Comparison of ENCODE assay signal across 8 cellular contexts in genomic region chr16:53207810-53208752, GRCh38.
DNase-seq lines count a peak whose midpoint lies in the region; ATAC-seq and TF ChIP-seq lines count a peak whose summit lies in the region.

No MANE protein-coding gene starts in this region.

- H3K9me2 ChIP-seq in Loucy (replicated peaks; ENCODE audit: low read depth, low read length), result no peaks in the 10 kb centered on the region

- no peaks in the 10 kb centered on the region for H3K27me3 Mint-ChIP-seq in activated naive CD4-positive, alpha-beta T cell treated with anti-CD3 and anti-CD28 coated beads, Interleukin-2, amount 50 U/mL, for 24 hours
- H3K27me3 Mint-ChIP-seq in stimulated activated memory B cell treated with anti-CD40 and anti-IgM and Interleukin-4, amounts not matched to agents 10 μg/mL and 1 μg/mL and 100 μg/mL, for 72 hours, result no peaks in the 10 kb centered on the region

- H3K36me3 ChIP-seq in HEK293 (ENCODE audit: control insufficient read depth in 2 of 2, insufficient read depth in 1 of 2, low read length in 2 of 2), result peaks cover 0 to under 1% of the 10 kb centered on the region in 2 experiments; a peak in 1 of 3 replicates
- no peaks in the 10 kb centered on the region for H3K36me3 ChIP-seq in Loucy (ENCODE audit: insufficient read depth, low read length)
- no peaks in the 10 kb centered on the region for H3K36me3 ChIP-seq in kidney epithelial cell (ENCODE audit: control insufficient read depth, insufficient read depth, low read length)

- peaks cover 58% of the 10 kb centered on the region for H3K79me2 ChIP-seq in Loucy (ENCODE audit: insufficient read depth, low read length)

- peak overlapping the region; percentile 79 for H3K4me3 Mint-ChIP-seq in activated naive CD4-positive, alpha-beta T cell treated with anti-CD3 and anti-CD28 coated beads, Interleukin-2, amount 50 U/mL, for 24 hours
- peak overlapping the region; percentile 77 for H3K4me3 Mint-ChIP-seq in stimulated activated memory B cell treated with anti-CD40 and anti-IgM and Interleukin-4, amounts not matched to agents 10 μg/mL and 1 μg/mL and 100 μg/mL, for 72 hours

- H2AFZ ChIP-seq in Loucy (ENCODE audit: low read length), result peak overlapping the region; percentile 85

- H3K4me1 ChIP-seq in HEK293 (ENCODE audit: control insufficient read depth, insufficient read depth, low read length) (peaks cover 5% of the 10 kb centered on the region), Loucy (ENCODE audit: insufficient read depth, low read length, poor library complexity, severe bottlenecking) (peaks cover 40% of the 10 kb centered on the region)

- H3K27me3 ChIP-seq in Loucy (ENCODE audit: insufficient read depth, low read length, poor library complexity, severe bottlenecking) (no peaks in the 10 kb centered on the region), kidney epithelial cell (ENCODE audit: control insufficient read depth, insufficient read depth, low read length) (no peaks in the 10 kb centered on the region)

- CTCF ChIA-PET in HEK293 (lab: Yijun Ruan, JAX) (interaction anchor here (0.6 to 1.7 kb wide), 35 partner anchors 9 to 1652 kb away, joined by 3 to 12 read pairs (median 4); partner anchors contain the start of gene CHD9), RWPE1 (lab: Yijun Ruan, JAX) (interaction anchor here (0.6 to 1.3 kb wide), 10 partner anchors 11 to 477 kb away, joined by 3 to 6 read pairs (median 3); partner anchors contain the start of genes CHD9 and CHD9NB)

- POLR2A ChIA-PET in HEK293 (lab: Yijun Ruan, JAX), result interaction anchor here (0.6 to 1.5 kb wide), 4 partner anchors 9 to 1117 kb away, joined by 3 to 6 read pairs (median 4); partner anchors contain the start of gene CHD9
- POLR2A ChIA-PET in RWPE1 (lab: Yijun Ruan, JAX; ENCODE audit: low non-redundant PET), result no interaction called here

- H3K9me3 ChIP-seq in HEK293 (ENCODE audit: control insufficient read depth, insufficient read depth, low read depth, low read length), result no peaks in the 10 kb centered on the region
- H3K9me3 ChIP-seq in Loucy (ENCODE audit: insufficient read depth, low read depth, low read length), result no peaks in the 10 kb centered on the region

- H3K4me3 ChIP-seq in HEK293 (ENCODE audit: low read depth, low read length) (peak overlapping the region; percentile 55), Loucy (ENCODE audit: low read length, poor library complexity, severe bottlenecking) (peak overlapping the region; percentile 79), kidney epithelial cell (ENCODE audit: low read depth, low read length) (peak overlapping the region; percentile 64)

- TF ChIP-seq CTCF in HEK293 (tag by site-specific recombination; IDR thresholded peaks at IDR 0.05) (peak; percentile 55), Loucy (conservative IDR thresholded peaks at IDR 0.05; ENCODE audit: low read length) (peak; percentile 66), RWPE1 (conservative IDR thresholded peaks at IDR 0.05; ENCODE audit: low read depth) (peak; percentile 71), kidney epithelial cell (IDR thresholded peaks at IDR 0.05; ENCODE audit: insufficient read depth, low read length, poor library complexity, severe bottlenecking) (peak; percentile 54)

- H3K27ac Mint-ChIP-seq in activated naive CD4-positive, alpha-beta T cell treated with anti-CD3 and anti-CD28 coated beads, Interleukin-2, amount 50 U/mL, for 24 hours, result peak overlapping the region; percentile 84
- peak overlapping the region; percentile 91 for H3K27ac Mint-ChIP-seq in stimulated activated memory B cell treated with anti-CD40 and anti-IgM and Interleukin-4, amounts not matched to agents 10 μg/mL and 1 μg/mL and 100 μg/mL, for 72 hours

- H3K27ac ChIP-seq in HEK293 (ENCODE audit: extremely low read depth, low read depth, low read length) (peak overlapping the region; percentile 76), RWPE1 (peak overlapping the region; percentile 54), cingulate gyrus (ENCODE audit: low read depth, low read length) (peak overlapping the region; percentile 88)

- H3K9ac ChIP-seq in Loucy (ENCODE audit: low read depth, low read length, poor library complexity, severe bottlenecking), result peak overlapping the region; percentile 90

- peak; percentile 93 for ATAC-seq in stimulated activated memory B cell treated with anti-CD40 and anti-IgM and Interleukin-4, amounts not matched to agents 10 μg/mL and 1 μg/mL and 100 μg/mL, for 72 hours

- peaks cover 8% of the 10 kb centered on the region for H3K36me3 Mint-ChIP-seq in activated naive CD4-positive, alpha-beta T cell treated with anti-CD3 and anti-CD28 coated beads, Interleukin-2, amount 50 U/mL, for 24 hours
- peaks cover 31% of the 10 kb centered on the region for H3K36me3 Mint-ChIP-seq in stimulated activated memory B cell treated with anti-CD40 and anti-IgM and Interleukin-4, amounts not matched to agents 10 μg/mL and 1 μg/mL and 100 μg/mL, for 72 hours

- 0 out of 2 replicates have a peak, but pooled peaks cover 2% of the 10 kb centered on the region for H3F3A ChIP-seq in Loucy (ENCODE audit: low read depth)

- no peak for DNase-seq in activated naive CD4-positive, alpha-beta T cell treated with Interleukin-2 at 50 U/mL for 16 hours
- DNase-seq in RWPE1 (ENCODE audit: low spot score) (peak; percentile 82), kidney epithelial cell (ENCODE audit: low read depth) (peak; percentile 59)

- H3K4me1 Mint-ChIP-seq in activated naive CD4-positive, alpha-beta T cell treated with anti-CD3 and anti-CD28 coated beads, Interleukin-2, amount 50 U/mL, for 24 hours, result peaks cover 18% of the 10 kb centered on the region
- H3K4me1 Mint-ChIP-seq in stimulated activated memory B cell treated with anti-CD40 and anti-IgM and Interleukin-4, amounts not matched to agents 10 μg/mL and 1 μg/mL and 100 μg/mL, for 72 hours, result peaks cover 36% of the 10 kb centered on the region

- no peaks in the 10 kb centered on the region for H3K9me3 Mint-ChIP-seq in activated naive CD4-positive, alpha-beta T cell treated with anti-CD3 and anti-CD28 coated beads, Interleukin-2, amount 50 U/mL, for 24 hours
- H3K9me3 Mint-ChIP-seq in stimulated activated memory B cell treated with anti-CD40 and anti-IgM and Interleukin-4, amounts not matched to agents 10 μg/mL and 1 μg/mL and 100 μg/mL, for 72 hours, result no peaks in the 10 kb centered on the region

- H4K20me1 ChIP-seq in Loucy (ENCODE audit: insufficient read depth, low read length, poor library complexity, severe bottlenecking), result peaks cover 35% of the 10 kb centered on the region

- H3K4me2 ChIP-seq in Loucy (ENCODE audit: low read depth, low read length, poor library complexity, severe bottlenecking), result peak overlapping the region; percentile 78

TF ChIP-seq in HEK293, 187 proteins besides CTCF, POLR2A, EP300 and RAD21 (continues in another document):
- peak; percentile 66; the same call in 1 of the 2 replicates for TF ChIP-seq ZNF660 (tag by site-specific recombination; IDR thresholded peaks at IDR 0.05)
- peak; percentile 64 for TF ChIP-seq PRDM10 (tag by site-specific recombination; IDR thresholded peaks at IDR 0.05)
- TF ChIP-seq ZBTB26 (tag by site-specific recombination; optimal IDR thresholded peaks at IDR 0.05), result no peak
- peak; percentile 64 for TF ChIP-seq ZFHX2 (tag by site-specific recombination; conservative IDR thresholded peaks at IDR 0.05)
- TF ChIP-seq ZNF473 (tag by site-specific recombination; IDR thresholded peaks at IDR 0.05), result no peak
- peak; percentile 3; the same call in 1 of the 2 replicates for TF ChIP-seq ZEB2 (tag by site-specific recombination; IDR thresholded peaks at IDR 0.05)
- no peak for TF ChIP-seq ZNF202 (tag by site-specific recombination; IDR thresholded peaks at IDR 0.05; ENCODE audit: borderline replicate concordance)
- peak; percentile 58 for TF ChIP-seq ZNF654 (tag by site-specific recombination; IDR thresholded peaks at IDR 0.05; ENCODE audit: low read depth)
- TF ChIP-seq FEZF1 (tag by site-specific recombination; IDR thresholded peaks at IDR 0.05), result peak; percentile 82
- peak; percentile 77 for TF ChIP-seq PRDM1 (tag by site-specific recombination; IDR thresholded peaks at IDR 0.05)
